In genomic region chr19:54162241-54162805, GRCh38 we compare ENCODE assay signal across 8 cellular contexts. TPM values are rescaled to one million over a fixed set of nuclear protein-coding genes. Genes with fewer than 3 reads are reported as not detected.
DNase-seq lines count a peak whose midpoint lies in the region; ATAC-seq, FAIRE-seq and TF ChIP-seq lines count a peak whose summit lies in the region.

No MANE protein-coding gene starts in this region.

- H3K27me3 ChIP-seq in endothelial cell of umbilical vein (ENCODE audit: control insufficient read depth in 2 of 2, insufficient read depth in 2 of 2, low read length in 2 of 2) = peaks cover 0 to 8% of the 10 kb centered on the region in 2 experiments

- H3K79me2 ChIP-seq in endothelial cell of umbilical vein (ENCODE audit: control insufficient read depth, insufficient read depth, low read length) = peaks cover 4% of the 10 kb centered on the region

- no peak overlapping the region for H3K4me2 ChIP-seq in endothelial cell of umbilical vein (ENCODE audit: insufficient read depth, low read length)

- ATAC-seq in mucosa of descending colon = peak; percentile 64
- ATAC-seq in HG02884 (IDR thresholded peaks at IDR 0.05; ENCODE audit: unreplicated experiment) = no peak
- no peak for ATAC-seq in GM21390 (IDR thresholded peaks at IDR 0.05; ENCODE audit: unreplicated experiment)

- POLR2A ChIA-PET in endothelial cell of umbilical vein (lab: Charles Lee) = no interaction called here

- FAIRE-seq in endothelial cell of umbilical vein (lab: Jason Lieb, UNC) = peak; percentile 72

- H4K20me1 ChIP-seq in endothelial cell of umbilical vein (replicated peaks; ENCODE audit: control insufficient read depth, extremely low read depth, insufficient read depth, low read length) = no peaks in the 10 kb centered on the region

- TF ChIP-seq CTCF in GM12865 (IDR thresholded peaks at IDR 0.05; ENCODE audit: insufficient read depth, low read depth, low read length, missing control alignments) = no peak
- TF ChIP-seq CTCF in endothelial cell of umbilical vein (IDR thresholded peaks at IDR 0.05; ENCODE audit: extremely low read depth in 1 of 2, insufficient read depth in 1 of 2, low read depth in 1 of 2, low read length in 2 of 2) = no peak
- TF ChIP-seq CTCF in mucosa of descending colon (IDR thresholded peaks at IDR 0.05) = no peak

- no peaks in the 10 kb centered on the region for H3K9me3 ChIP-seq in endothelial cell of umbilical vein (replicated peaks; ENCODE audit: control insufficient read depth, insufficient read depth, low read length)
- H3K9me3 ChIP-seq in mucosa of descending colon = no peaks in the 10 kb centered on the region

- peak overlapping the region; percentile 52 for H2AFZ ChIP-seq in endothelial cell of umbilical vein (ENCODE audit: low read depth, low read length)

- H3K27ac ChIP-seq in endothelial cell of umbilical vein (ENCODE audit: insufficient read depth, low read depth, low read length) = no peak overlapping the region

- no peak overlapping the region for H3K9ac ChIP-seq in endothelial cell of umbilical vein (replicated peaks; ENCODE audit: extremely low read depth, insufficient read depth, low read length)

- no peak overlapping the region for H3K4me3 ChIP-seq in GM12865 (ENCODE audit: low read depth, low read length)
- peak overlapping the region in 1 of 3 experiments; percentile 48 for H3K4me3 ChIP-seq in endothelial cell of umbilical vein (replicated peaks in 1 of 3; ENCODE audit: insufficient read depth in 1 of 3, low read depth in 1 of 3, low read length in 3 of 3)
- H3K4me3 ChIP-seq in mucosa of descending colon = no peak overlapping the region

- BruUV-seq in endothelial cell of umbilical vein (replicated peaks; lab: Mats Ljungman, UMichigan) = no TSS peak

- intact Hi-C loops in endothelial cell of umbilical vein (cut with micrococcal nuclease) = loop anchor here (5.0 kb wide), 2 partner anchors 40 to 295 kb away; partner anchors contain the start of gene RPS9
- intact Hi-C loops in mucosa of descending colon (cut with DNase I, micrococcal nuclease) = no loop called here

- CTCF ChIA-PET in endothelial cell of umbilical vein (lab: Charles Lee) = interaction anchor here (0.6 kb wide), 1 partner anchor 379 kb away, joined by 4 read pairs; no protein-coding TSS in a partner anchor

- DNase-seq in GM12865 (ENCODE audit: low read depth) (peak; percentile 75), NCI-H82 (lab: John Stamatoyannopoulos, UW) (peak; percentile 93), endothelial cell of umbilical vein (ENCODE audit: low read depth, low spot score) (peak; percentile 82), mucosa of descending colon (peak; percentile 93 to 96 (median 94))
- peak; percentile 47 to 61 for DNase-seq in activated CD8-positive, alpha-beta memory T cell treated with anti-CD3 and anti-CD28 coated beads for 4 hours (ENCODE audit: low read depth in 2 of 2)
- peak; percentile 56 to 57 for DNase-seq in stimulated activated CD8-positive, alpha-beta memory T cell treated with anti-CD3 and anti-CD28 coated beads, Interleukin-4, amount 100 ng/mL, for 1 hour (ENCODE audit: low read depth in 2 of 2, low spot score in 1 of 2)

- no peak for TF ChIP-seq POLR2A in endothelial cell of umbilical vein (IDR thresholded peaks at IDR 0.05; ENCODE audit: low read depth, low read length)

- no peaks in the 10 kb centered on the region for H3K9me1 ChIP-seq in endothelial cell of umbilical vein (replicated peaks; ENCODE audit: control insufficient read depth, extremely low read depth, insufficient read depth, low read length)

- H3K4me1 ChIP-seq in endothelial cell of umbilical vein (ENCODE audit: control insufficient read depth, extremely low read depth, insufficient read depth, low read length) = peaks cover 18% of the 10 kb centered on the region
- H3K4me1 ChIP-seq in mucosa of descending colon (ENCODE audit: low read depth) = peaks cover 54% of the 10 kb centered on the region

- H3K36me3 ChIP-seq in endothelial cell of umbilical vein (ENCODE audit: control insufficient read depth in 2 of 2, extremely low read depth in 1 of 2, insufficient read depth in 2 of 2, low read length in 2 of 2) (peaks cover 0 to 4% of the 10 kb centered on the region in 2 experiments), mucosa of descending colon (ENCODE audit: low read depth) (no peaks in the 10 kb centered on the region)

- dilution Hi-C loops in endothelial cell of umbilical vein (cut with MboI; ENCODE audit: extremely low pct_ligation_motif_present, low sequenced_read_pairs) = no loop called here

TF ChIP-seq in endothelial cell of umbilical vein, 7 proteins besides CTCF, POLR2A, EP300 and RAD21:
- TF ChIP-seq FOS (IDR thresholded peaks at IDR 0.05; ENCODE audit: borderline replicate concordance, insufficient read depth, low read length) = no peak
- TF ChIP-seq MAX (IDR thresholded peaks at IDR 0.05; ENCODE audit: insufficient read depth, insufficient read length) = no peak
- no peak for TF ChIP-seq EZH2 (IDR thresholded peaks at IDR 0.05; ENCODE audit: borderline replicate concordance, low read depth, low read length, severe bottlenecking)
- no peak for TF ChIP-seq JUN (IDR thresholded peaks at IDR 0.05; ENCODE audit: borderline replicate concordance, insufficient read depth, insufficient read length, low read depth)
- TF ChIP-seq POLR2AphosphoS5 (IDR thresholded peaks at IDR 0.05; ENCODE audit: insufficient read depth, low read depth, low read length) = no peak
- no peak for TF ChIP-seq GATA2 (IDR thresholded peaks at IDR 0.05; ENCODE audit: insufficient read depth, insufficient read length, low read depth, low read length)
- TF ChIP-seq MYC (IDR thresholded peaks at IDR 0.05; ENCODE audit: low read depth, low read length) = no peak
TF ChIP-seq in endothelial cell of umbilical vein: peak in this region for 0.

RNA-seq across cellular contexts. Expression of gene LENG1, which starts 2.8 kb away (rescaled TPM):
- 5.0 and 6.9 TPM in 2 replicates for total RNA-seq in endothelial cell of umbilical vein
- polyA plus RNA-seq in endothelial cell of umbilical vein = 2.1 and 3.0 TPM in 2 replicates
- polyA plus RNA-seq in endothelial cell of umbilical vein (2011; cell fraction: cytosol; rRNA removed) = 4.1 and 5.2 TPM in 2 replicates
- 2.3 and 3.6 TPM in 2 replicates for polyA plus RNA-seq in endothelial cell of umbilical vein (2011; cell fraction: nucleus; rRNA removed)
- 4.3 and 6.3 TPM in 2 replicates for polyA plus RNA-seq in endothelial cell of umbilical vein (2012)
- 0.51 and 1.5 TPM in 2 replicates for polyA minus RNA-seq in endothelial cell of umbilical vein
- polyA minus RNA-seq in endothelial cell of umbilical vein (2011; cell fraction: cytosol; rRNA and poly(A)+ RNA removed) = 1.4 TPM
- polyA minus RNA-seq in endothelial cell of umbilical vein (2011; cell fraction: nucleus; rRNA and poly(A)+ RNA removed) = 0.38 and 2.5 TPM in 2 replicates
- 10 to 100 TPM in 1 of 3 donors, 1 to 10 TPM in 2; 7.5 to 10.8 (median 8.0) TPM for total RNA-seq in mucosa of descending colon

RNA-seq across cellular contexts. Expression of gene TMC4, which starts 10.6 kb away (rescaled TPM):
- total RNA-seq in endothelial cell of umbilical vein (0.71 and 0.74 TPM in 2 replicates), mucosa of descending colon (100 to 1,000 TPM; 107 to 276 (median 178) TPM)
- 1.7 and 2.4 TPM in 2 replicates for polyA plus RNA-seq in endothelial cell of umbilical vein
- polyA plus RNA-seq in endothelial cell of umbilical vein (2011; cell fraction: cytosol; rRNA removed) = 1.0 and 1.1 TPM in 2 replicates
- 2.9 and 3.9 TPM in 2 replicates for polyA plus RNA-seq in endothelial cell of umbilical vein (2011; cell fraction: nucleus; rRNA removed)
- polyA plus RNA-seq in endothelial cell of umbilical vein (2012) = 1.5 and 1.6 TPM in 2 replicates
- polyA minus RNA-seq in endothelial cell of umbilical vein = 0.29 and 0.76 TPM in 2 replicates
- not detected for polyA minus RNA-seq in endothelial cell of umbilical vein (2011; cell fraction: cytosol; rRNA and poly(A)+ RNA removed)
- 0.19 TPM in 1 of 2 replicates, not detected in the other for polyA minus RNA-seq in endothelial cell of umbilical vein (2011; cell fraction: nucleus; rRNA and poly(A)+ RNA removed)

RNA-seq across cellular contexts. Expression of gene CNOT3, which starts 24.8 kb away (rescaled TPM):
- 62.4 and 74.7 TPM in 2 replicates for total RNA-seq in endothelial cell of umbilical vein
- 16.4 and 20.4 TPM in 2 replicates for polyA plus RNA-seq in endothelial cell of umbilical vein
- polyA plus RNA-seq in endothelial cell of umbilical vein (2011; cell fraction: cytosol; rRNA removed) = 17.2 and 17.4 TPM in 2 replicates
- 30.2 and 31.2 TPM in 2 replicates for polyA plus RNA-seq in endothelial cell of umbilical vein (2011; cell fraction: nucleus; rRNA removed)
- 38.1 and 41.4 TPM in 2 replicates for polyA plus RNA-seq in endothelial cell of umbilical vein (2012)
- 15.6 and 20.8 TPM in 2 replicates for polyA minus RNA-seq in endothelial cell of umbilical vein
- polyA minus RNA-seq in endothelial cell of umbilical vein (2011; cell fraction: cytosol; rRNA and poly(A)+ RNA removed) = 20.5 TPM
- 12.8 and 14.8 TPM in 2 replicates for polyA minus RNA-seq in endothelial cell of umbilical vein (2011; cell fraction: nucleus; rRNA and poly(A)+ RNA removed)
- total RNA-seq in mucosa of descending colon = 10 to 100 TPM; 42.4 to 47.9 (median 43.7) TPM

RNA-seq across cellular contexts. Expression of gene MBOAT7, which starts 27.1 kb away (rescaled TPM):
- total RNA-seq in endothelial cell of umbilical vein (175 and 218 TPM in 2 replicates), mucosa of descending colon (100 to 1,000 TPM in 2 of 3 donors, 10 to 100 TPM in 1; 79.9 to 176 (median 113) TPM)
- polyA plus RNA-seq in endothelial cell of umbilical vein = 204 and 256 TPM in 2 replicates
- polyA plus RNA-seq in endothelial cell of umbilical vein (2011; cell fraction: cytosol; rRNA removed) = 117 and 136 TPM in 2 replicates
- 153 and 177 TPM in 2 replicates for polyA plus RNA-seq in endothelial cell of umbilical vein (2011; cell fraction: nucleus; rRNA removed)
- 159 and 188 TPM in 2 replicates for polyA plus RNA-seq in endothelial cell of umbilical vein (2012)
- polyA minus RNA-seq in endothelial cell of umbilical vein = 80.3 and 88.3 TPM in 2 replicates
- 80.3 TPM for polyA minus RNA-seq in endothelial cell of umbilical vein (2011; cell fraction: cytosol; rRNA and poly(A)+ RNA removed)
- polyA minus RNA-seq in endothelial cell of umbilical vein (2011; cell fraction: nucleus; rRNA and poly(A)+ RNA removed) = 58.8 and 67.3 TPM in 2 replicates

RNA-seq across cellular contexts. Expression of gene TSEN34, which starts 28.8 kb away (rescaled TPM):
- total RNA-seq in endothelial cell of umbilical vein (37.4 and 40.7 TPM in 2 replicates), mucosa of descending colon (10 to 100 TPM; 35.0 to 40.3 (median 35.2) TPM)
- 81.9 and 107 TPM in 2 replicates for polyA plus RNA-seq in endothelial cell of umbilical vein
- 44.2 and 58.1 TPM in 2 replicates for polyA plus RNA-seq in endothelial cell of umbilical vein (2011; cell fraction: cytosol; rRNA removed)
- polyA plus RNA-seq in endothelial cell of umbilical vein (2011; cell fraction: nucleus; rRNA removed) = 19.0 and 19.4 TPM in 2 replicates
- 40.4 and 52.0 TPM in 2 replicates for polyA plus RNA-seq in endothelial cell of umbilical vein (2012)
- polyA minus RNA-seq in endothelial cell of umbilical vein = 21.8 and 29.0 TPM in 2 replicates
- polyA minus RNA-seq in endothelial cell of umbilical vein (2011; cell fraction: cytosol; rRNA and poly(A)+ RNA removed) = 34.3 TPM
- polyA minus RNA-seq in endothelial cell of umbilical vein (2011; cell fraction: nucleus; rRNA and poly(A)+ RNA removed) = 3.3 and 5.0 TPM in 2 replicates

Comparison
In these comparisons a context has a peak if more than half of its experiments do, and no peak if none do; other contexts are left out.
1. RNA of gene TMC4, which starts 10.6 kb away (total RNA-seq): 107 to 276 TPM in mucosa of descending colon; 0.71 to 0.74 TPM in endothelial cell of umbilical vein; every median in the first group is over 10 times any median in the second.
2. Peak in every context shown above with its lines, with median percentiles within 50 percentile points of each other: DNase-seq.